In the genomic region with DNA sequence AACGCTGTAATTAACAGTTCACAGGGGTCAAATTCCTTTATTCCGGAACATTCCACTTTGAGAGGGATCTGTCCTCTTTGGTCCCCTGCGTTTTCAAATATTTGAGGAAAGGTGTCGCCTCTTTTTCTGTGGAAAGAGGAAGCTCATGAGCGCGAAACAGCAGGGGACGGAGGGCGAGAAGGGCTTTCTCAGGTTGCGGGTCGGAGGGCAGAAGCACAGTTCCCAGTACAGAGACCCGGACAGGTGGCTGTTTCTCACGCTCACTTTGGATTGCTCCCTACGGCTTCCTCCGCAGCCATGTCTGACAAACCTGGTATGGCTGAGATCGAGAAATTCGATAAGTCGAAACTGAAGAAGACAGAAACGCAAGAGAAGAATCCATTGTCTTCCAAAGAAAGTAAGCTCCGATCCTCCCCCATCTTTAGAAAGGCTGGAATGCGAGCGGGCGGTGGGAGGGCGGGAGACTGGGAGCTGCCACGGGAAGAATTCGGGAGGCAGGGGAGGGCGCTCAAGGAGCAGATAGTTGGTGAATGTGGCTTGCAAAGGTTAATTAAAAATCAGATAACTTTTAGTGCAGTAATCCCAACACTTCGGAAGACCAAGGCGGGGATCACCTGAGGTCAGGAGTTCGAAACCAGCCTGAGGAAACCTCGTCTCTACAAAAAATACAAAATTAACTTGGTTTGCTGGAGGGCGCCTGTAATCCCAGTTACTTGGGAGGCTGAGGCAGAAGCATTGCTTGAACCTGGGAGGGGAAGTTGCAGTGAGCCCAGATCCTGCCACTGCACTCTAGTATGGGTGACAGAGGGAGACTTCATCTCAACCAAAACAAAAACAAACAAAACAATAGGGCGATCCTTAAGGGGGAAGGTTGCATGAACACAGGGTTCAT, we compare ENCODE assay signal across 8 cellular contexts. TPM values are rescaled to one million over a fixed set of nuclear protein-coding genes. Genes with fewer than 3 reads are reported as not detected.
DNase-seq lines count a peak whose midpoint lies in the region; ATAC-seq and TF ChIP-seq lines count a peak whose summit lies in the region.

No MANE protein-coding gene starts in this region.

- TF ChIP-seq POLR2A in spleen (IDR thresholded peaks at IDR 0.05), result no peak

- no peak for TF ChIP-seq CTCF in neutrophil (IDR thresholded peaks at IDR 0.05)
- no peak for TF ChIP-seq CTCF in spleen (IDR thresholded peaks at IDR 0.05 in 8 of 11, conservative IDR thresholded peaks at IDR 0.05 in 3 of 11)

- 0 to 1% (median 0%) methylated on average over 16 to 32 of the region's 32 CpGs; no CpG with 5 or more reads in 2 of the 5 donors for WGBS in spleen, 5 donors

- no peaks in the 10 kb centered on the region for H3K4me1 ChIP-seq in effector memory CD4-positive, alpha-beta T cell (ENCODE audit: control insufficient read depth, insufficient read depth, low read length, poor library complexity, severe bottlenecking)
- H3K4me1 ChIP-seq in neutrophil (ENCODE audit: control insufficient read depth in 1 of 2, insufficient read depth in 1 of 2, low read depth in 1 of 2, low read length in 1 of 2) (no peaks in the 10 kb centered on the region), spleen (peaks cover 0 to 16% (median 6%) of the 10 kb centered on the region in 6 donors)

- intact Hi-C loops in spleen (cut with DNase I; ENCODE audit: low total_unique reads), result no loop called here

- no peaks in the 10 kb centered on the region for H3K9me3 ChIP-seq in effector memory CD4-positive, alpha-beta T cell (ENCODE audit: control insufficient read depth, low read length)
- H3K9me3 ChIP-seq in neutrophil, result no peaks in the 10 kb centered on the region
- no peaks in the 10 kb centered on the region for H3K9me3 ChIP-seq in spleen

- DNase-seq in GM03348 (ENCODE audit: low spot score), result peak; percentile 48
- DNase-seq in NCI-H2171 (lab: John Stamatoyannopoulos, UW), result peak; percentile 31
- peak in 1 of 3 donors; percentile 16 for DNase-seq in effector memory CD4-positive, alpha-beta T cell
- DNase-seq in SW480 (ENCODE audit: low spot score), result no peak
- DNase-seq in spleen, result no peak

- peak overlapping the region; percentile 40 for H3K4me3 ChIP-seq in effector memory CD4-positive, alpha-beta T cell (ENCODE audit: insufficient read depth, low read depth, low read length, poor library complexity, severe bottlenecking)
- H3K4me3 ChIP-seq in neutrophil (ENCODE audit: low read depth in 1 of 2, low read length in 1 of 2) (peak overlapping the region; percentile 42 to 51), spleen (peak overlapping the region in 3 of 8 donors; percentile 38 to 45 (median 43))

- H3K27me3 ChIP-seq in effector memory CD4-positive, alpha-beta T cell (replicated peaks; ENCODE audit: control insufficient read depth, insufficient read depth, low read length, poor library complexity, severe bottlenecking), result no peaks in the 10 kb centered on the region
- H3K27me3 ChIP-seq in neutrophil (no peaks in the 10 kb centered on the region), spleen (replicated peaks in 1 of 7) (no peaks in the 10 kb centered on the region)

- H3K36me3 ChIP-seq in effector memory CD4-positive, alpha-beta T cell (ENCODE audit: control insufficient read depth, insufficient read depth, low read length), result no peaks in the 10 kb centered on the region
- H3K36me3 ChIP-seq in neutrophil, result no peaks in the 10 kb centered on the region
- no peaks in the 10 kb centered on the region for H3K36me3 ChIP-seq in spleen

- H3K27ac ChIP-seq in effector memory CD4-positive, alpha-beta T cell (ENCODE audit: insufficient read depth, low read length, poor library complexity, severe bottlenecking), result peak overlapping the region; percentile 77
- H3K27ac ChIP-seq in neutrophil, result peak overlapping the region; percentile 52
- H3K27ac ChIP-seq in spleen, result peak overlapping the region in 3 of 8 donors; percentile 87 to 88 (median 87)

- ATAC-seq in HG02884 (IDR thresholded peaks at IDR 0.05; ENCODE audit: unreplicated experiment), result no peak
- no peak for ATAC-seq in HG03460 (IDR thresholded peaks at IDR 0.05; ENCODE audit: unreplicated experiment)

RNA-seq across cellular contexts. Expression of gene TMSB4Y, which starts 0.6 kb away (rescaled TPM):
- 1 to 10 TPM in 2 of 7 donors, not detected in 5; 2.4 to 3.8 TPM for total RNA-seq in spleen
- 1 to 10 TPM in 2 of 3 donors, not detected in 1; 2.0 to 2.7 TPM for polyA plus RNA-seq in spleen

Comparison
In these comparisons a context has a peak if more than half of its experiments do, and no peak if none do; other contexts are left out.
1. DNase-seq: peak in GM03348 (single experiment) and NCI-H2171 (single experiment); none in SW480 (single experiment) and spleen (single experiment).